ENCODE assay signal across 13 cellular contexts in the genomic region with DNA sequence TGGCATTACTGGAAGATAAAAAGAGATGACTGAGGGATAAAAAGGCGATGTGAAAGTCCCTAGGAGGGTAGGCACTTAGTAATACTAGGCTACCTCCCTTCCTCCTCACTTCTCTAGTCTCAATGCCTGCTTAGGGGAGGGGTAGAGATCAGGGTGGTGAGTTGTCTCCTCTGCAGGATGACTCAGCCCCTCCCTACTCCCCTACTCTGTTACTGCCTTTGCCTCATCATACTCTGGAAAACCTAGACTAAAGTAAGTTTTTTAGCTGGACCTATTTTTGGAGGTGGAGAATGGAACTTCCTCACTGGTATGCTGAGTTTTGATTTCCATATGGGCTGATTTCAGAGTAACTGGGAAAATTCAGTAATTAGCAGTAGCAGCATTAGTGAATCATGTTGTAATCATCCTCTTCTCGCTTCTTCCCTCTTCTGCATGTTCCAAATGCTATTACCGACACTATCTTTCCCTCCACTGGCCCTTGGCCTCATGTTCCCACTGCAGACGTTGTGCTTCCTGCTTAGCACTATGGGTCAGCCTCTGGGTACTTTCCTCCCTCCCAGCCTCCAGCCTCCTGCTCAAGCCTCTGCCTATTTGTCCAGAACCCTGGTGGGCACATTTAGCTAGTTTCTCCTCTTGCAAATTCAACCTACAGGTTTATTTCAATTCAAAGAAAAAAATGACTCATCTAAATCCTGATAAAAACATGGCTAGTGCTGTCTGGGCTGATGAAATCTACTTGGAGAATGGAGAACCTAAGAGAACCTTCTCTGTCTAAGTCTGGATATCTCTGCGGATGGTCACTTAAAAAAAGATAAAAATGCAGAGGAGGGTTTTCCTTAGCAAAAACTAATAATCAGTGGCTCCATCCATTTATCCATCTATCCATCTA.
DNase-seq lines count a peak whose midpoint lies in the region; ATAC-seq and TF ChIP-seq lines count a peak whose summit lies in the region.
"Had no signal": no experiment of that assay in that cellular context is flagged by ENCODE, and none has a peak within 500 bp of the region (broad histone marks: within the 10 kb centered on the region; RNA-seq: fewer than 3 reads in every experiment).

No MANE protein-coding gene starts in this region.

- H3K27me3 Mint-ChIP-seq in activated T-cell treated with anti-CD3 and anti-CD28 coated beads, Interleukin-2, amount 50 U/mL, for 72 hours (ENCODE audit: low read depth) = peaks cover 19% of the 10 kb centered on the region
- H3K27me3 Mint-ChIP-seq in activated T-cell treated with anti-CD3 and anti-CD28 coated beads, Interleukin-2, amount 50 U/mL, for 24 hours = peaks cover 35% of the 10 kb centered on the region

- no peaks in the 10 kb centered on the region for H3K36me3 ChIP-seq in SJSA1

- TF ChIP-seq CTCF in fibroblast of mammary gland (conservative IDR thresholded peaks at IDR 0.05; ENCODE audit: control insufficient read depth, insufficient read depth, low read depth, low read length) = no peak

- H3K27ac ChIP-seq in SJSA1 = peak overlapping the region; percentile 68

- H3K27me3 ChIP-seq in SJSA1 (replicated peaks) = no peaks in the 10 kb centered on the region

- peak; percentile 53 to 95 for ATAC-seq in activated T-cell treated with anti-CD3 and anti-CD28 coated beads, Interleukin-2, amount 50 U/mL, for 72 hours (replicated peaks in 1 of 2)
- peak; percentile 36 for ATAC-seq in stimulated activated effector memory CD8-positive, alpha-beta T cell treated with anti-CD3 and anti-CD28 coated beads, Interleukin-12 subunit alpha, Interleukin-12 subunit beta, amount 100 ng/mL, for 72 hours
- ATAC-seq: activated CD8-positive, alpha-beta T cell treated with anti-CD3 and anti-CD28 coated beads for 36 hours had no signal

- peaks cover 30% of the 10 kb centered on the region for H3K4me1 ChIP-seq in SJSA1 (replicated peaks)

- DNase-seq in activated T-cell treated with anti-CD3 and anti-CD28 coated beads, Interleukin-2, amount 50 U/mL, for 72 hours = no peak
- no peak for DNase-seq in activated T-cell treated with anti-CD3 and anti-CD28 coated beads, Interleukin-2, amount 50 U/mL, for 24 hours
- DNase-seq in SJSA1 (ENCODE audit: low read depth in 1 of 2, low spot score in 2 of 2) (peak; percentile 40 to 51), fibroblast of mammary gland (ENCODE audit: low read depth) (peak; percentile 74), NCI-H1417 treated with DMSO at 0.1 percent for 48 hours (lab: John Stamatoyannopoulos, UW) (no peak), NCI-H2107 (lab: John Stamatoyannopoulos, UW) (no peak)
- no peak for DNase-seq in stimulated activated effector memory CD8-positive, alpha-beta T cell treated with anti-CD3 and anti-CD28 coated beads, Interleukin-12 subunit alpha, Interleukin-12 subunit beta, amount 100 ng/mL, for 72 hours (ENCODE audit: low spot score in 2 of 2)
- no peak for DNase-seq in stimulated activated CD8-positive, alpha-beta memory T cell treated with anti-CD3 and anti-CD28 coated beads, Interleukin-4, amount 100 ng/mL, for 48 hours
- DNase-seq: activated CD8-positive, alpha-beta T cell treated with anti-CD3 and anti-CD28 coated beads for 36 hours; activated naive CD4-positive, alpha-beta T cell treated with anti-CD3 and anti-CD28 coated beads, Interleukin-2, amount 50 U/mL, for 16 hours; AML-193; DND-41; NCI-H2171 had no signal

- H3K9me3 Mint-ChIP-seq in activated T-cell treated with anti-CD3 and anti-CD28 coated beads, Interleukin-2, amount 50 U/mL, for 72 hours = no peaks in the 10 kb centered on the region
- H3K9me3 Mint-ChIP-seq in activated T-cell treated with anti-CD3 and anti-CD28 coated beads, Interleukin-2, amount 50 U/mL, for 24 hours = no peaks in the 10 kb centered on the region
- H3K9me3 Mint-ChIP-seq in stimulated activated effector memory CD8-positive, alpha-beta T cell treated with anti-CD3 and anti-CD28 coated beads, Interleukin-12 subunit alpha, Interleukin-12 subunit beta, amount 100 ng/mL, for 72 hours = no peaks in the 10 kb centered on the region
- H3K9me3 Mint-ChIP-seq: activated CD8-positive, alpha-beta T cell treated with anti-CD3 and anti-CD28 coated beads for 36 hours had no signal

- no peak overlapping the region for H3K4me3 Mint-ChIP-seq in activated T-cell treated with anti-CD3 and anti-CD28 coated beads, Interleukin-2, amount 50 U/mL, for 72 hours
- no peak overlapping the region for H3K4me3 Mint-ChIP-seq in activated T-cell treated with anti-CD3 and anti-CD28 coated beads, Interleukin-2, amount 50 U/mL, for 24 hours
- no peak overlapping the region for H3K4me3 Mint-ChIP-seq in stimulated activated effector memory CD8-positive, alpha-beta T cell treated with anti-CD3 and anti-CD28 coated beads, Interleukin-12 subunit alpha, Interleukin-12 subunit beta, amount 100 ng/mL, for 72 hours
- H3K4me3 Mint-ChIP-seq: activated CD8-positive, alpha-beta T cell treated with anti-CD3 and anti-CD28 coated beads for 36 hours had no signal

- H3K36me3 Mint-ChIP-seq in activated T-cell treated with anti-CD3 and anti-CD28 coated beads, Interleukin-2, amount 50 U/mL, for 72 hours (ENCODE audit: insufficient read depth in 2 of 2) = no peaks in the 10 kb centered on the region
- no peaks in the 10 kb centered on the region for H3K36me3 Mint-ChIP-seq in activated T-cell treated with anti-CD3 and anti-CD28 coated beads, Interleukin-2, amount 50 U/mL, for 24 hours (ENCODE audit: low read depth)
- H3K36me3 Mint-ChIP-seq in stimulated activated effector memory CD8-positive, alpha-beta T cell treated with anti-CD3 and anti-CD28 coated beads, Interleukin-12 subunit alpha, Interleukin-12 subunit beta, amount 100 ng/mL, for 72 hours = no peaks in the 10 kb centered on the region

- H3K4me1 Mint-ChIP-seq in activated T-cell treated with anti-CD3 and anti-CD28 coated beads, Interleukin-2, amount 50 U/mL, for 72 hours (ENCODE audit: low read depth) = no peaks in the 10 kb centered on the region
- no peaks in the 10 kb centered on the region for H3K4me1 Mint-ChIP-seq in activated T-cell treated with anti-CD3 and anti-CD28 coated beads, Interleukin-2, amount 50 U/mL, for 24 hours (ENCODE audit: low read depth)
- no peaks in the 10 kb centered on the region for H3K4me1 Mint-ChIP-seq in stimulated activated effector memory CD8-positive, alpha-beta T cell treated with anti-CD3 and anti-CD28 coated beads, Interleukin-12 subunit alpha, Interleukin-12 subunit beta, amount 100 ng/mL, for 72 hours

- no peak overlapping the region for H3K4me3 ChIP-seq in SJSA1
- H3K4me3 ChIP-seq in fibroblast of mammary gland (ENCODE audit: control insufficient read depth, low read depth, low read length) = no peak overlapping the region

- no peak overlapping the region for H3K27ac Mint-ChIP-seq in activated T-cell treated with anti-CD3 and anti-CD28 coated beads, Interleukin-2, amount 50 U/mL, for 72 hours
- no peak overlapping the region for H3K27ac Mint-ChIP-seq in activated T-cell treated with anti-CD3 and anti-CD28 coated beads, Interleukin-2, amount 50 U/mL, for 24 hours
- no peak overlapping the region for H3K27ac Mint-ChIP-seq in stimulated activated effector memory CD8-positive, alpha-beta T cell treated with anti-CD3 and anti-CD28 coated beads, Interleukin-12 subunit alpha, Interleukin-12 subunit beta, amount 100 ng/mL, for 72 hours
- H3K27ac Mint-ChIP-seq: activated CD8-positive, alpha-beta T cell treated with anti-CD3 and anti-CD28 coated beads for 36 hours had no signal

- no peaks in the 10 kb centered on the region for H3K9me3 ChIP-seq in SJSA1 (replicated peaks)

Comparison
In these comparisons a context has a peak if more than half of its experiments do, and no peak if none do; other contexts are left out.
1. DNase-seq: peak in SJSA1 (2 of 2) and fibroblast of mammary gland (single experiment); none in activated T-cell treated with anti-CD3 and anti-CD28 coated beads, Interleukin-2, amount 50 U/mL, for 72 hours (0 of 2), activated T-cell treated with anti-CD3 and anti-CD28 coated beads, Interleukin-2, amount 50 U/mL, for 24 hours (single experiment), stimulated activated effector memory CD8-positive, alpha-beta T cell treated with anti-CD3 and anti-CD28 coated beads, Interleukin-12 subunit alpha, Interleukin-12 subunit beta, amount 100 ng/mL, for 72 hours (0 of 2), NCI-H1417 treated with DMSO at 0.1 percent for 48 hours (single experiment), stimulated activated CD8-positive, alpha-beta memory T cell treated with anti-CD3 and anti-CD28 coated beads, Interleukin-4, amount 100 ng/mL, for 48 hours (single experiment) and NCI-H2107 (single experiment).